Comparison of ENCODE assay signal across 8 cellular contexts in the genomic region with DNA sequence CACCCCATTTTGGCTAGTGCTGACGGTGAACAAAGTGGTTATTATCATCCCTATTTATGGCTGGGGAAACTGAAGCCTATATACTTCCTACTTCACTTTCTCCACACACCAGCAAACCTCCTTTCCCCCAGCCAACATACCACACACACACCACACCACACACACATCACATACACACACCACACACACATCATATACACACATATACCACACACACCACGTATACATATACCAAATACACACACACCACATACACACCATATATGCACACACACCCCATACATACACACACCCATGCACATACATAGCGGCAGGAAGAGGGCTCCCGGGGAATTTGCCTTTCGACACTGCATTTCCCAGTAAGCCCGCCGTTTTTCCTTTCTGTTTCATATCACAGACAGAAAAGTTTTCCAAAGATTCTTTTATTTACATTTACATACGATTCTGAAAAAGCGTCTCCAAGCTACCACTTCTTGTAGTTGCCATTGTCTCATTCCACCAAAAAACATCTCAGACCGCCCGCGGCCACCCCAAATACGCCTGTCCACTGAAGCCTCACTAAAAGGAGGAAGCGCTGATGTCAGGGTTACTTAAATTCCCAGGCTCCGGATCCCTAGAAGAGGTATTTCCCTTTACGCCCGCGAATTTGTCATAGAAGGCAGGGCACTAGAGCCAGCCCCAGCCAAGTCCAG. TPM values are rescaled to one million over a fixed set of nuclear protein-coding genes. Genes with fewer than 3 reads are reported as not detected.
DNase-seq lines count a peak whose midpoint lies in the region; ATAC-seq, FAIRE-seq and TF ChIP-seq lines count a peak whose summit lies in the region.

No MANE protein-coding gene starts in this region.

- H3K4ac ChIP-seq in H1 (replicated peaks; ENCODE audit: insufficient read length, low read depth, low read length), result peak overlapping the region; percentile 97

- H4K8ac ChIP-seq in H1 (ENCODE audit: extremely low read depth, insufficient read depth, low read length), result no peak overlapping the region; the same call in 1 of the 2 replicates

- H3K27ac ChIP-seq in H1 (ENCODE audit: low read depth, low read length) (no peak overlapping the region), osteoblast (ENCODE audit: low read depth, low read length) (peak overlapping the region; percentile 99)

- H3K23me2 ChIP-seq in H1 (ENCODE audit: low read depth, low read length), result peaks cover 6% of the 10 kb centered on the region

- no peak overlapping the region for H3K27ac Mint-ChIP-seq in activated naive CD4-positive, alpha-beta T cell treated with anti-CD3 and anti-CD28 coated beads, Interleukin-2, amount 50 U/mL, for 72 hours
- H3K27ac Mint-ChIP-seq in T-helper 17 cell, result no peak overlapping the region

- H2BK12ac ChIP-seq in H1 (ENCODE audit: low read depth, low read length), result peak overlapping the region; percentile 63

- H3K14ac ChIP-seq in H1 (ENCODE audit: insufficient read length), result no peak overlapping the region

- no peak overlapping the region for H3K23ac ChIP-seq in H1 (ENCODE audit: insufficient read length)

- no peak overlapping the region for H2BK20ac ChIP-seq in H1 (ENCODE audit: low read length)

- POLR2A ChIA-PET in H1 (lab: Charles Lee; ENCODE audit: partially characterized antibody), result interaction anchor here (0.7 to 2.7 kb wide), 22 partner anchors 8 to 261 kb away, joined by 3 to 16 read pairs (median 6); a partner anchor contains a TSS

- H3K4me3 ChIP-seq in NB4 (ENCODE audit: low read depth, low read length) (peak overlapping the region; percentile 73), H1 (ENCODE audit: extremely low read depth in 1 of 4, insufficient read depth in 2 of 4, low read depth in 3 of 4, low read length in 4 of 4) (peak overlapping the region; percentile 39 to 61 (median 46); a peak in 7 of 8 replicates), osteoblast (ENCODE audit: insufficient read depth, low read length) (peak overlapping the region; percentile 84)

- H3K79me1 ChIP-seq in H1 (ENCODE audit: low read depth, low read length), result peaks cover 2% of the 10 kb centered on the region; the same call in 1 of the 2 replicates

- H4K91ac ChIP-seq in H1 (replicated peaks; ENCODE audit: insufficient read length, low read length), result peak overlapping the region; percentile 88

- no peaks in the 10 kb centered on the region for H3K27me3 ChIP-seq in H1 (replicated peaks in 1 of 4; ENCODE audit: control insufficient read depth in 3 of 4, extremely low read depth in 1 of 4, insufficient read depth in 3 of 4, low read length in 3 of 4)
- no peaks in the 10 kb centered on the region for H3K27me3 ChIP-seq in osteoblast (ENCODE audit: insufficient read depth, low read length)

- peaks cover 0 to 6% (median 1%) of the 10 kb centered on the region in 4 experiments; a peak in 4 of 7 replicates for H3K4me1 ChIP-seq in H1 (replicated peaks in 1 of 4; ENCODE audit: control insufficient read depth in 3 of 4, insufficient read depth in 4 of 4, low read length in 3 of 4)
- peaks cover 27% of the 10 kb centered on the region for H3K4me1 ChIP-seq in osteoblast (ENCODE audit: insufficient read depth, low read length)

- no peak for TF ChIP-seq CTCF in NB4 (IDR thresholded peaks at IDR 0.05; ENCODE audit: low read depth, low read length)
- TF ChIP-seq CTCF in H1 (IDR thresholded peaks at IDR 0.05; ENCODE audit: control extremely low read depth in 1 of 3, insufficient read depth in 1 of 3, low read depth in 1 of 3, low read length in 3 of 3), result no peak
- TF ChIP-seq CTCF in osteoblast (IDR thresholded peaks at IDR 0.05; ENCODE audit: extremely low read depth, low read depth, low read length), result no peak

- H4K20me1 ChIP-seq in H1 (replicated peaks in 1 of 2; ENCODE audit: control insufficient read depth in 1 of 2, insufficient read depth in 2 of 2, low read length in 2 of 2) (peaks cover 0 to 3% of the 10 kb centered on the region in 2 experiments), osteoblast (ENCODE audit: insufficient read depth, low read length) (peaks cover 11% of the 10 kb centered on the region)

- peak; percentile 72 for DNase-seq in DMS53 (lab: John Stamatoyannopoulos, UW)
- peak; percentile 44 for DNase-seq in NB4 (ENCODE audit: low read depth)
- DNase-seq in H1 (ENCODE audit: low read depth in 1 of 2, low spot score in 2 of 2), result no peak
- DNase-seq in osteoblast (ENCODE audit: insufficient read length, low spot score, missing footprints), result peak; percentile 58
- no peak for DNase-seq in activated naive CD4-positive, alpha-beta T cell treated with anti-CD3 and anti-CD28 coated beads, Interleukin-2, amount 50 U/mL, for 72 hours (ENCODE audit: low spot score in 2 of 2)
- DNase-seq in T-helper 17 cell, result no peak
- no peak for DNase-seq in effector CD8-positive, alpha-beta T cell (lab: John Stamatoyannopoulos, UW)
- DNase-seq in activated naive CD4-positive, alpha-beta T cell (lab: John Stamatoyannopoulos, UW), result no peak

- peaks cover 0 to 35% of the 10 kb centered on the region in 2 experiments; a peak in 3 of 4 replicates for H3K79me2 ChIP-seq in H1 (ENCODE audit: control insufficient read depth in 1 of 2, insufficient read depth in 2 of 2, low read length in 2 of 2)
- peaks cover 50% of the 10 kb centered on the region for H3K79me2 ChIP-seq in osteoblast (ENCODE audit: insufficient read depth, low read length)

- H3K36me3 ChIP-seq in H1 (ENCODE audit: control insufficient read depth in 2 of 4, insufficient read depth in 4 of 4, low read length in 3 of 4) (peaks cover 2 to 28% (median 14%) of the 10 kb centered on the region in 4 experiments; a peak in 5 of 8 replicates), osteoblast (ENCODE audit: insufficient read depth, low read length) (peaks cover 8% of the 10 kb centered on the region)

- H2BK120ac ChIP-seq in H1 (replicated peaks; ENCODE audit: low read depth, low read length), result no peak overlapping the region

- CTCF ChIA-PET in H1 (lab: Charles Lee; ENCODE audit: partially characterized antibody), result interaction anchor here (1.7 to 2.6 kb wide), 4 partner anchors 11 to 33 kb away, joined by 6 to 14 read pairs (median 7); no protein-coding TSS in a partner anchor

- no peak overlapping the region for H2BK5ac ChIP-seq in H1 (ENCODE audit: low read depth, low read length)

- no peak for TF ChIP-seq EP300 in H1 (IDR thresholded peaks at IDR 0.05; ENCODE audit: borderline replicate concordance in 1 of 2, low read depth in 2 of 2, low read length in 2 of 2)

- peaks cover 13% of the 10 kb centered on the region for H3K4me1 Mint-ChIP-seq in T-helper 17 cell

- TF ChIP-seq RAD21 in H1 (IDR thresholded peaks at IDR 0.05 in 1 of 2, conservative IDR thresholded peaks at IDR 0.05 in 1 of 2; ENCODE audit: low read depth in 2 of 2, low read length in 2 of 2), result no peak

- TF ChIP-seq POLR2A in NB4 (IDR thresholded peaks at IDR 0.05; ENCODE audit: extremely low read depth, insufficient read length) (no peak), H1 (IDR thresholded peaks at IDR 0.05; ENCODE audit: control extremely low read depth in 1 of 2, low read depth in 2 of 2, low read length in 2 of 2) (no peak)

- H3K36me3 Mint-ChIP-seq in activated naive CD4-positive, alpha-beta T cell treated with anti-CD3 and anti-CD28 coated beads, Interleukin-2, amount 50 U/mL, for 72 hours, result peaks cover 5 to 8% of the 10 kb centered on the region in 2 donors
- H3K36me3 Mint-ChIP-seq in T-helper 17 cell (ENCODE audit: low read depth), result no peaks in the 10 kb centered on the region

- H3K9me3 Mint-ChIP-seq in activated naive CD4-positive, alpha-beta T cell treated with anti-CD3 and anti-CD28 coated beads, Interleukin-2, amount 50 U/mL, for 72 hours, result no peaks in the 10 kb centered on the region

- H3K27me3 Mint-ChIP-seq in T-helper 17 cell, result no peaks in the 10 kb centered on the region

- no peak for FAIRE-seq in H1 (lab: Jason Lieb, UNC)

- H3K4me2 ChIP-seq in H1 (ENCODE audit: insufficient read depth in 1 of 2, low read depth in 2 of 2, low read length in 2 of 2) (peak overlapping the region; percentile 90 to 96), osteoblast (ENCODE audit: insufficient read depth, low read length) (peak overlapping the region; percentile 99)

- H2AFZ ChIP-seq in H1 (ENCODE audit: low read length), result no peak overlapping the region
- peak overlapping the region; percentile 84 for H2AFZ ChIP-seq in osteoblast (ENCODE audit: low read length)

- H3K18ac ChIP-seq in H1 (ENCODE audit: extremely low read depth, low read length), result no peak overlapping the region

- H3K9me3 ChIP-seq in H1 (ENCODE audit: insufficient read depth in 2 of 2, low read depth in 1 of 2, low read length in 1 of 2), result no peaks in the 10 kb centered on the region
- no peaks in the 10 kb centered on the region for H3K9me3 ChIP-seq in osteoblast (ENCODE audit: low read depth, low read length)
- H3K9me3 ChIP-seq in T-helper 17 cell (ENCODE audit: control insufficient read depth, low read length, poor library complexity, severe bottlenecking), result no peaks in the 10 kb centered on the region

- H2BK15ac ChIP-seq in H1 (ENCODE audit: low read length), result peak overlapping the region; percentile 74; the same call in 1 of the 2 replicates

- peak overlapping the region in 3 of 4 experiments; percentile 49 to 65 (median 58); a peak in 5 of 7 replicates for H3K9ac ChIP-seq in H1 (replicated peaks in 1 of 4; ENCODE audit: extremely low read depth in 1 of 4, low read depth in 3 of 4, low read length in 3 of 4)

- no peak overlapping the region for H3K4me3 Mint-ChIP-seq in T-helper 17 cell

- no peak for ATAC-seq in activated naive CD4-positive, alpha-beta T cell treated with anti-CD3 and anti-CD28 coated beads, Interleukin-2, amount 50 U/mL, for 72 hours
- no peak for ATAC-seq in T-helper 17 cell

- H2AK5ac ChIP-seq in H1 (ENCODE audit: low read depth, low read length), result peak overlapping the region; percentile 79; the same call in 1 of the 2 replicates

- H4K5ac ChIP-seq in H1 (ENCODE audit: insufficient read length, low read depth, low read length), result no peak overlapping the region

- peak overlapping the region; percentile 79 for H3K56ac ChIP-seq in H1 (replicated peaks; ENCODE audit: insufficient read length, low read depth, low read length)

- WGBS in H1 (ENCODE audit: extremely low coverage in 1 of 2, insufficient coverage in 1 of 2, insufficient read length in 1 of 2, insufficient replicate concordance in 2 of 2, low coverage in 1 of 2, low lambda C conversion rate in 2 of 2, missing lambda C conversion rate in 1 of 2), 2 experiments, result 25 to 100% methylated on average over 1 to 18 of the region's 18 CpGs

RNA-seq across cellular contexts. Expression of a gene that starts 0.8 kb away (rescaled TPM):
- 56.7 and 65.6 TPM in 2 replicates for total RNA-seq in H1 (2021; fragmentation: NEBNext Ultra II Directional; extraction: Animal tissue kit (Norgen Biotek cat#: 25700))
- polyA plus RNA-seq in H1 (2011; rRNA removed), result 47.2 and 62.4 TPM in 2 replicates
- 61.2 TPM for polyA plus RNA-seq in H1 (2011; cell fraction: cytosol; rRNA removed)
- polyA plus RNA-seq in H1 (2011; cell fraction: nucleus; rRNA removed), result 33.7 TPM
- 39.6 to 49.1 TPM (median 43.6 TPM) in 4 replicates for polyA plus RNA-seq in H1 (2012, experiment 1 of 2)
- 37.5 TPM for polyA plus RNA-seq in H1 (2012, experiment 2 of 2)
- 38.9 TPM for polyA plus RNA-seq in H1 (2013, experiment 1 of 2)
- 40.2 TPM for polyA plus RNA-seq in H1 (2013, experiment 2 of 2)
- polyA minus RNA-seq in H1 (2011; rRNA and poly(A)+ RNA removed), result 79.5 and 82.6 TPM in 2 replicates
- polyA minus RNA-seq in H1 (2011; cell fraction: cytosol; rRNA and poly(A)+ RNA removed), result 35.5 TPM
- polyA minus RNA-seq in H1 (2011; cell fraction: nucleus; rRNA and poly(A)+ RNA removed), result 28.6 TPM
- total RNA-seq in osteoblast (82.9 and 87.5 TPM in 2 replicates), T-helper 17 cell (10 to 100 TPM; 56.4 to 57.0 TPM)
- total RNA-seq in activated naive CD4-positive, alpha-beta T cell treated with anti-CD3 and anti-CD28 coated beads, Interleukin-2, amount 50 U/mL, for 72 hours, result 10 to 100 TPM; 43.1 to 51.8 TPM

RNA-seq across cellular contexts. Expression of a gene that starts 6.4 kb away (rescaled TPM):
- total RNA-seq in H1 (2021; fragmentation: NEBNext Ultra II Directional; extraction: Animal tissue kit (Norgen Biotek cat#: 25700)), result 41.7 and 42.5 TPM in 2 replicates
- 39.4 and 41.6 TPM in 2 replicates for polyA plus RNA-seq in H1 (2011; rRNA removed)
- 45.7 TPM for polyA plus RNA-seq in H1 (2011; cell fraction: cytosol; rRNA removed)
- 79.8 TPM for polyA plus RNA-seq in H1 (2011; cell fraction: nucleus; rRNA removed)
- polyA plus RNA-seq in H1 (2012, experiment 1 of 2), result 49.9 to 51.7 TPM (median 51.1 TPM) in 4 replicates
- 24.2 TPM for polyA plus RNA-seq in H1 (2012, experiment 2 of 2)
- polyA plus RNA-seq in H1 (2013, experiment 1 of 2), result 34.7 TPM
- polyA plus RNA-seq in H1 (2013, experiment 2 of 2), result 34.4 TPM
- 54.2 and 61.6 TPM in 2 replicates for polyA minus RNA-seq in H1 (2011; rRNA and poly(A)+ RNA removed)
- polyA minus RNA-seq in H1 (2011; cell fraction: cytosol; rRNA and poly(A)+ RNA removed), result 28.5 TPM
- 24.8 TPM for polyA minus RNA-seq in H1 (2011; cell fraction: nucleus; rRNA and poly(A)+ RNA removed)
- total RNA-seq in osteoblast (13.0 and 13.4 TPM in 2 replicates), T-helper 17 cell (10 to 100 TPM; 12.2 to 18.7 TPM)
- total RNA-seq in activated naive CD4-positive, alpha-beta T cell treated with anti-CD3 and anti-CD28 coated beads, Interleukin-2, amount 50 U/mL, for 72 hours, result 100 to 1,000 TPM; 116 to 144 TPM

RNA-seq across cellular contexts. Expression of a gene that starts 7.2 kb away (rescaled TPM):
- 120 and 128 TPM in 2 replicates for total RNA-seq in H1 (2021; fragmentation: NEBNext Ultra II Directional; extraction: Animal tissue kit (Norgen Biotek cat#: 25700))
- 382 and 467 TPM in 2 replicates for polyA plus RNA-seq in H1 (2011; rRNA removed)
- polyA plus RNA-seq in H1 (2011; cell fraction: cytosol; rRNA removed), result 273 TPM
- 777 TPM for polyA plus RNA-seq in H1 (2011; cell fraction: nucleus; rRNA removed)
- 121 to 177 TPM (median 161 TPM) in 4 replicates for polyA plus RNA-seq in H1 (2012, experiment 1 of 2)
- polyA plus RNA-seq in H1 (2012, experiment 2 of 2), result 187 TPM
- 150 TPM for polyA plus RNA-seq in H1 (2013, experiment 1 of 2)
- 120 TPM for polyA plus RNA-seq in H1 (2013, experiment 2 of 2)
- 247 and 291 TPM in 2 replicates for polyA minus RNA-seq in H1 (2011; rRNA and poly(A)+ RNA removed)
- 109 TPM for polyA minus RNA-seq in H1 (2011; cell fraction: cytosol; rRNA and poly(A)+ RNA removed)
- 104 TPM for polyA minus RNA-seq in H1 (2011; cell fraction: nucleus; rRNA and poly(A)+ RNA removed)
- 0.59 and 0.72 TPM in 2 replicates for total RNA-seq in osteoblast
- total RNA-seq in activated naive CD4-positive, alpha-beta T cell treated with anti-CD3 and anti-CD28 coated beads, Interleukin-2, amount 50 U/mL, for 72 hours, result 1 to 10 TPM; 1.2 to 5.6 TPM
- total RNA-seq in T-helper 17 cell, result under 1 TPM in 1 of 2 donors, not detected in 1; 0.63 TPM

RNA-seq across cellular contexts. Expression of a gene that starts 24.0 kb away (rescaled TPM):
- 22.5 and 23.1 TPM in 2 replicates for total RNA-seq in H1 (2021; fragmentation: NEBNext Ultra II Directional; extraction: Animal tissue kit (Norgen Biotek cat#: 25700))
- 26.8 and 31.3 TPM in 2 replicates for polyA plus RNA-seq in H1 (2011; rRNA removed)
- 29.5 TPM for polyA plus RNA-seq in H1 (2011; cell fraction: cytosol; rRNA removed)
- polyA plus RNA-seq in H1 (2011; cell fraction: nucleus; rRNA removed), result 47.9 TPM
- 20.1 to 28.2 TPM (median 26.6 TPM) in 4 replicates for polyA plus RNA-seq in H1 (2012, experiment 1 of 2)
- 24.9 TPM for polyA plus RNA-seq in H1 (2012, experiment 2 of 2)
- polyA plus RNA-seq in H1 (2013, experiment 1 of 2), result 21.4 TPM
- 21.5 TPM for polyA plus RNA-seq in H1 (2013, experiment 2 of 2)
- polyA minus RNA-seq in H1 (2011; rRNA and poly(A)+ RNA removed), result 42.7 and 45.5 TPM in 2 replicates
- 16.3 TPM for polyA minus RNA-seq in H1 (2011; cell fraction: cytosol; rRNA and poly(A)+ RNA removed)
- polyA minus RNA-seq in H1 (2011; cell fraction: nucleus; rRNA and poly(A)+ RNA removed), result 31.2 TPM
- total RNA-seq in osteoblast, result 12.3 and 13.0 TPM in 2 replicates
- 10 to 100 TPM in 1 of 2 donors, 1 to 10 TPM in 1; 5.7 to 15.5 TPM for total RNA-seq in activated naive CD4-positive, alpha-beta T cell treated with anti-CD3 and anti-CD28 coated beads, Interleukin-2, amount 50 U/mL, for 72 hours
- 1 to 10 TPM; 1.5 to 2.2 TPM for total RNA-seq in T-helper 17 cell

RNA-seq across cellular contexts. Expression of a gene that starts 42.1 kb away (rescaled TPM):
- total RNA-seq in H1 (2021; fragmentation: NEBNext Ultra II Directional; extraction: Animal tissue kit (Norgen Biotek cat#: 25700)), result 18.0 and 21.3 TPM in 2 replicates
- polyA plus RNA-seq in H1 (2011; rRNA removed), result 15.9 and 24.4 TPM in 2 replicates
- 16.9 TPM for polyA plus RNA-seq in H1 (2011; cell fraction: cytosol; rRNA removed)
- 86.0 TPM for polyA plus RNA-seq in H1 (2011; cell fraction: nucleus; rRNA removed)
- 23.4 to 38.0 TPM (median 26.0 TPM) in 4 replicates for polyA plus RNA-seq in H1 (2012, experiment 1 of 2)
- polyA plus RNA-seq in H1 (2012, experiment 2 of 2), result 7.8 TPM
- polyA plus RNA-seq in H1 (2013, experiment 1 of 2), result 20.5 TPM
- 23.7 TPM for polyA plus RNA-seq in H1 (2013, experiment 2 of 2)
- polyA minus RNA-seq in H1 (2011; rRNA and poly(A)+ RNA removed), result 15.0 and 23.9 TPM in 2 replicates
- 14.2 TPM for polyA minus RNA-seq in H1 (2011; cell fraction: cytosol; rRNA and poly(A)+ RNA removed)
- polyA minus RNA-seq in H1 (2011; cell fraction: nucleus; rRNA and poly(A)+ RNA removed), result 26.5 TPM
- total RNA-seq in osteoblast (32.6 and 36.5 TPM in 2 replicates), T-helper 17 cell (1,000 to 10,000 TPM in 1 of 2 donors, 100 to 1,000 TPM in 1; 870 to 1,080 TPM)
- total RNA-seq in activated naive CD4-positive, alpha-beta T cell treated with anti-CD3 and anti-CD28 coated beads, Interleukin-2, amount 50 U/mL, for 72 hours, result 100 to 1,000 TPM; 386 to 441 TPM

Comparison
In these comparisons a context has a peak if more than half of its experiments do, and no peak if none do; other contexts are left out.
1. DNase-seq: peak in DMS53 (single experiment), NB4 (single experiment) and osteoblast (single experiment); none in H1 (0 of 2), activated naive CD4-positive, alpha-beta T cell treated with anti-CD3 and anti-CD28 coated beads, Interleukin-2, amount 50 U/mL, for 72 hours (0 of 2), T-helper 17 cell (0 of 3), effector CD8-positive, alpha-beta T cell (single experiment) and activated naive CD4-positive, alpha-beta T cell (0 of 4).
2. RNA of a gene that starts 7.2 kb away (total RNA-seq): 120 to 128 TPM in H1; 1.2 to 5.6 TPM in activated naive CD4-positive, alpha-beta T cell treated with anti-CD3 and anti-CD28 coated beads, Interleukin-2, amount 50 U/mL, for 72 hours, 0.59 to 0.72 TPM in osteoblast and 0.63 TPM in T-helper 17 cell; every median in the first group is over 10 times any median in the second.
3. Peak in every context shown above with its lines, with median percentiles within 50 percentile points of each other: H3K4me3 ChIP-seq.